34 cellular contexts compared by ENCODE assay signal in the genomic region with DNA sequence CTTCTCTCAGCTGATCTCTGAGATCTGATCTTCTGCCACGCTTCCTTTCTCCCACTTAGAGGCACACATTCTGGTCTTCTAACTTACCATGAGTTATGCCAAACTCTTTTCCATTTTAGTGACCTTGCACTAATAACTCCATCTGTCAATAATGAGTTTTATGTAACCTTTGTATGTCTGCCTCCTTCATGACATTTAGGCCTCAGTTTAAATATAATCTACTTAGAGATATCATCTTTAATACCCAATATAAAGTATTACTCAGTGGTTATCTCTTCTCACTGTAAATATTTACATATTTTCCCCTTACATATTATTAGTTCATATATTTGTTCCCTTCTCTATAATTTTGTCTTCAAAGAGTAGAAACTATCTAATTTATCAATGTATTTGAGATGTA.
"Had no signal": no experiment of that assay in that cellular context is flagged by ENCODE, and none has a peak within 500 bp of the region (broad histone marks: within the 10 kb centered on the region; RNA-seq: fewer than 3 reads in every experiment).

No MANE protein-coding gene starts in this region.

- H3K27me3 ChIP-seq: ascending aorta, cardiac muscle cell had no signal

- H3K4me1 Mint-ChIP-seq: activated B cell treated with CpG ODN at 0.5 μM for 24 hours; activated CD4-positive, alpha-beta T cell treated with anti-CD3 and anti-CD28 coated beads, Interleukin-2, amount 10 ng/mL, durations not matched to agents 24 days and 14 days; activated CD8-positive, alpha-beta memory T cell treated with anti-CD3 and anti-CD28 coated beads, Interleukin-2, amount 10 ng/mL, durations not matched to agents 7 days and 5 days; activated naive CD4-positive, alpha-beta T cell treated with anti-CD3 and anti-CD28 coated beads, Interleukin-2, amount 10 ng/mL, durations not matched to agents 7 days and 5 days; activated naive CD4-positive, alpha-beta T cell treated with anti-CD3 and anti-CD28 coated beads, Interleukin-2, amount 50 U/mL, for 24 hours; activated naive CD8-positive, alpha-beta T cell treated with anti-CD3 and anti-CD28 coated beads, Interleukin-2, amount 10 ng/mL, durations not matched to agents 7 days and 5 days; activated naive CD8-positive, alpha-beta T cell treated with anti-CD3 and anti-CD28 coated beads, Interleukin-2, amount 50 U/mL, for 24 hours; brain; central memory CD8-positive, alpha-beta T cell had no signal

- H3K4me3 ChIP-seq: ascending aorta, cardiac muscle cell had no signal

- H3K9me3 Mint-ChIP-seq: activated naive CD4-positive, alpha-beta T cell treated with anti-CD3 and anti-CD28 coated beads, Interleukin-2, amount 50 U/mL, for 24 hours; activated naive CD8-positive, alpha-beta T cell treated with anti-CD3 and anti-CD28 coated beads, Interleukin-2, amount 10 ng/mL, durations not matched to agents 7 days and 5 days; brain had no signal

- ATAC-seq: activated CD8-positive, alpha-beta memory T cell treated with anti-CD3 and anti-CD28 coated beads, Interleukin-2, amount 10 ng/mL, durations not matched to agents 7 days and 5 days; activated CD8-positive, alpha-beta T cell treated with anti-CD3 and anti-CD28 coated beads for 36 hours; activated naive CD8-positive, alpha-beta T cell treated with anti-CD3 and anti-CD28 coated beads, Interleukin-2, amount 50 U/mL, for 24 hours had no signal

- H3K27ac Mint-ChIP-seq: activated B cell treated with CpG ODN at 0.5 μM for 24 hours; activated CD4-positive, alpha-beta memory T cell treated with anti-CD3 and anti-CD28 coated beads for 36 hours; activated CD4-positive, alpha-beta T cell treated with anti-CD3 and anti-CD28 coated beads, Interleukin-2, amount 10 ng/mL, durations not matched to agents 24 days and 14 days; activated CD8-positive, alpha-beta memory T cell treated with anti-CD3 and anti-CD28 coated beads, Interleukin-2, amount 10 ng/mL, durations not matched to agents 7 days and 5 days; activated CD8-positive, alpha-beta T cell treated with anti-CD3 and anti-CD28 coated beads for 36 hours; activated naive CD4-positive, alpha-beta T cell treated with anti-CD3 and anti-CD28 coated beads, Interleukin-2, amount 10 ng/mL, durations not matched to agents 7 days and 5 days; activated naive CD4-positive, alpha-beta T cell treated with anti-CD3 and anti-CD28 coated beads, Interleukin-2, amount 50 U/mL, for 24 hours; activated naive CD8-positive, alpha-beta T cell; activated naive CD8-positive, alpha-beta T cell treated with anti-CD3 and anti-CD28 coated beads, Interleukin-2, amount 10 ng/mL, durations not matched to agents 7 days and 5 days; activated naive CD8-positive, alpha-beta T cell treated with anti-CD3 and anti-CD28 coated beads, Interleukin-2, amount 50 U/mL, for 24 hours; activated T-cell treated with anti-CD3 and anti-CD28 coated beads, Interleukin-2, amount 50 U/mL, for 24 hours; activated T-helper 2 cell treated with anti-CD3 and anti-CD28 coated beads, Interferon-gamma antibody, Interleukin-2, Interleukin-4, amounts not matched to agents 10 μg/mL and 5 μg/mL and 100 μg/mL, durations not matched to agents 14 hours and 24 hours and 36 hours; brain; T-helper 2 cell treated with Interferon-gamma antibody and Interleukin-4, amounts not matched to agents 5 μg/mL and 100 μg/mL, for 36 hours had no signal

- H3K9me3 ChIP-seq: ascending aorta had no signal

- H3K4me3 Mint-ChIP-seq: activated B cell treated with CpG ODN at 0.5 μM for 24 hours; activated CD4-positive, alpha-beta memory T cell treated with anti-CD3 and anti-CD28 coated beads for 36 hours; activated CD4-positive, alpha-beta T cell treated with anti-CD3 and anti-CD28 coated beads, Interleukin-2, amount 10 ng/mL, durations not matched to agents 24 days and 14 days; activated CD8-positive, alpha-beta memory T cell treated with anti-CD3 and anti-CD28 coated beads, Interleukin-2, amount 10 ng/mL, durations not matched to agents 7 days and 5 days; activated CD8-positive, alpha-beta T cell treated with anti-CD3 and anti-CD28 coated beads for 36 hours; activated naive CD4-positive, alpha-beta T cell treated with anti-CD3 and anti-CD28 coated beads, Interleukin-2, amount 10 ng/mL, durations not matched to agents 7 days and 5 days; activated naive CD4-positive, alpha-beta T cell treated with anti-CD3 and anti-CD28 coated beads, Interleukin-2, amount 50 U/mL, for 24 hours; activated naive CD8-positive, alpha-beta T cell; activated naive CD8-positive, alpha-beta T cell treated with anti-CD3 and anti-CD28 coated beads, Interleukin-2, amount 10 ng/mL, durations not matched to agents 7 days and 5 days; activated naive CD8-positive, alpha-beta T cell treated with anti-CD3 and anti-CD28 coated beads, Interleukin-2, amount 50 U/mL, for 24 hours; activated T-cell treated with anti-CD3 and anti-CD28 coated beads, Interleukin-2, amount 50 U/mL, for 24 hours; brain; central memory CD8-positive, alpha-beta T cell; T-helper 2 cell treated with Interferon-gamma antibody and Interleukin-4, amounts not matched to agents 5 μg/mL and 100 μg/mL, for 36 hours had no signal

- H3K27me3 Mint-ChIP-seq: activated B cell treated with CpG ODN at 0.5 μM for 24 hours; activated CD4-positive, alpha-beta memory T cell treated with anti-CD3 and anti-CD28 coated beads for 36 hours; activated CD4-positive, alpha-beta T cell treated with anti-CD3 and anti-CD28 coated beads, Interleukin-2, amount 10 ng/mL, durations not matched to agents 24 days and 14 days; activated CD8-positive, alpha-beta memory T cell treated with anti-CD3 and anti-CD28 coated beads, Interleukin-2, amount 10 ng/mL, durations not matched to agents 7 days and 5 days; activated CD8-positive, alpha-beta T cell treated with anti-CD3 and anti-CD28 coated beads for 36 hours; activated naive CD4-positive, alpha-beta T cell treated with anti-CD3 and anti-CD28 coated beads, Interleukin-2, amount 10 ng/mL, durations not matched to agents 7 days and 5 days; activated naive CD4-positive, alpha-beta T cell treated with anti-CD3 and anti-CD28 coated beads, Interleukin-2, amount 50 U/mL, for 24 hours; activated naive CD8-positive, alpha-beta T cell; activated naive CD8-positive, alpha-beta T cell treated with anti-CD3 and anti-CD28 coated beads, Interleukin-2, amount 10 ng/mL, durations not matched to agents 7 days and 5 days; activated naive CD8-positive, alpha-beta T cell treated with anti-CD3 and anti-CD28 coated beads, Interleukin-2, amount 50 U/mL, for 24 hours; activated T-cell treated with anti-CD3 and anti-CD28 coated beads, Interleukin-2, amount 50 U/mL, for 24 hours; brain; central memory CD8-positive, alpha-beta T cell had no signal

- DNase-seq: activated B cell treated with CpG ODN at 0.5 μM for 24 hours; activated CD4-positive, alpha-beta memory T cell treated with anti-CD3 and anti-CD28 coated beads for 36 hours; activated CD4-positive, alpha-beta T cell treated with anti-CD3 and anti-CD28 coated beads for 4 hours; activated CD4-positive, alpha-beta T cell treated with anti-CD3 and anti-CD28 coated beads, Interleukin-2, amount 10 ng/mL, durations not matched to agents 24 days and 14 days; activated CD4-positive, alpha-beta T cell treated with anti-CD3 and anti-CD28 coated beads, Interleukin-2, amount 50 U/mL, for 1 hour; activated CD4-positive, alpha-beta T cell treated with anti-CD3 and anti-CD28 coated beads, Interleukin-2, amount 50 U/mL, for 4 hours; activated CD4-positive, CD25-positive, alpha-beta regulatory T cell treated with anti-CD3 and anti-CD28 coated beads, Interleukin-2, amount 50 U/mL, for 72 hours; activated CD8-positive, alpha-beta memory T cell treated with anti-CD3 and anti-CD28 coated beads for 24 hours; activated CD8-positive, alpha-beta memory T cell treated with anti-CD3 and anti-CD28 coated beads, Interleukin-2, amount 10 ng/mL, durations not matched to agents 7 days and 5 days; activated CD8-positive, alpha-beta memory T cell treated with anti-CD3 and anti-CD28 coated beads, Interleukin-2, amount 50 U/mL, for 48 hours; activated CD8-positive, alpha-beta T cell treated with anti-CD3 and anti-CD28 coated beads for 36 hours; activated effector memory CD4-positive, alpha-beta T cell treated with Interleukin-2 at 50 U/mL for 16 hours; activated gamma-delta T cell; activated naive CD4-positive, alpha-beta T cell treated with anti-CD3 and anti-CD28 coated beads, Interleukin-2, amount 10 ng/mL, durations not matched to agents 7 days and 5 days; activated naive CD4-positive, alpha-beta T cell treated with Interleukin-2 at 50 U/mL for 16 hours; activated naive CD8-positive, alpha-beta T cell treated with anti-CD3 and anti-CD28 coated beads, Interleukin-2, amount 10 ng/mL, durations not matched to agents 7 days and 5 days; activated naive CD8-positive, alpha-beta T cell treated with anti-CD3 and anti-CD28 coated beads, Interleukin-2, amount 50 U/mL, for 24 hours; activated T-cell treated with anti-CD3 and anti-CD28 coated beads, Interleukin-2, amount 50 U/mL, for 24 hours; activated T-cell treated with anti-CD3 and anti-CD28 coated beads, Interleukin-2, amount 50 U/mL, for 48 hours; amygdala; anterior cingulate cortex; caudate nucleus; cerebellar nuclear complex; T-helper 2 cell; T-helper 9 cell had no signal

- H3K36me3 Mint-ChIP-seq: activated CD4-positive, alpha-beta memory T cell treated with anti-CD3 and anti-CD28 coated beads for 36 hours; activated CD8-positive, alpha-beta memory T cell treated with anti-CD3 and anti-CD28 coated beads, Interleukin-2, amount 10 ng/mL, durations not matched to agents 7 days and 5 days; activated naive CD4-positive, alpha-beta T cell treated with anti-CD3 and anti-CD28 coated beads, Interleukin-2, amount 10 ng/mL, durations not matched to agents 7 days and 5 days; activated naive CD4-positive, alpha-beta T cell treated with anti-CD3 and anti-CD28 coated beads, Interleukin-2, amount 50 U/mL, for 24 hours; activated naive CD8-positive, alpha-beta T cell; activated naive CD8-positive, alpha-beta T cell treated with anti-CD3 and anti-CD28 coated beads, Interleukin-2, amount 10 ng/mL, durations not matched to agents 7 days and 5 days; brain had no signal

- H3K27ac ChIP-seq: ascending aorta, cardiac muscle cell, VCaP had no signal

- H3K4me1 ChIP-seq: ascending aorta had no signal

- H3K36me3 ChIP-seq: ascending aorta, cardiac muscle cell had no signal
